In the genomic region with DNA sequence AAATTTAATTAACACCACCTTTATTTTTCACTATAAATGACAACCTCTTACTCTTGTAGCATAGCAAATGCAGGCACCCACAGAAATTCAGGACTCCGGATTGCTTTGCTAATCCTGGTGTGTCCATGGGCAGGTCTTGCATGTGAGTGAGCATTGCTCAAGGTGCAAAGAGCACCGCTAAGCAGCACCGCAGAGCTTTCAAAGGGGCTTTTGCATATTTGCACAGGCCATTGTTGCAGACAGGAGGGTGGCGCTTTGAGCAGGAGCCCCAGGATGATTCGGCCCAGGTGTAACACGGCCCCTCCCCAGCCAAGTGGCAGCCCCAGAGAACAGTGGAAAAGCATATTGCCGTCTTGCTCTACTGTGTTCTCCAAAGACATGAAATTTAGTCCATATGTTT, we compare ENCODE assay signal across 1 cellular context.
A peak's percentile ranks its signal among the peaks of the same experiment; 100 is the strongest.
TF ChIP-seq lines count a peak whose summit lies in the region.

No MANE protein-coding gene starts in this region.

TF ChIP-seq in HepG2, 621 proteins besides CTCF, POLR2A, EP300 and RAD21 (continued from another document and continues in another):
- TF ChIP-seq, protein P1, sequence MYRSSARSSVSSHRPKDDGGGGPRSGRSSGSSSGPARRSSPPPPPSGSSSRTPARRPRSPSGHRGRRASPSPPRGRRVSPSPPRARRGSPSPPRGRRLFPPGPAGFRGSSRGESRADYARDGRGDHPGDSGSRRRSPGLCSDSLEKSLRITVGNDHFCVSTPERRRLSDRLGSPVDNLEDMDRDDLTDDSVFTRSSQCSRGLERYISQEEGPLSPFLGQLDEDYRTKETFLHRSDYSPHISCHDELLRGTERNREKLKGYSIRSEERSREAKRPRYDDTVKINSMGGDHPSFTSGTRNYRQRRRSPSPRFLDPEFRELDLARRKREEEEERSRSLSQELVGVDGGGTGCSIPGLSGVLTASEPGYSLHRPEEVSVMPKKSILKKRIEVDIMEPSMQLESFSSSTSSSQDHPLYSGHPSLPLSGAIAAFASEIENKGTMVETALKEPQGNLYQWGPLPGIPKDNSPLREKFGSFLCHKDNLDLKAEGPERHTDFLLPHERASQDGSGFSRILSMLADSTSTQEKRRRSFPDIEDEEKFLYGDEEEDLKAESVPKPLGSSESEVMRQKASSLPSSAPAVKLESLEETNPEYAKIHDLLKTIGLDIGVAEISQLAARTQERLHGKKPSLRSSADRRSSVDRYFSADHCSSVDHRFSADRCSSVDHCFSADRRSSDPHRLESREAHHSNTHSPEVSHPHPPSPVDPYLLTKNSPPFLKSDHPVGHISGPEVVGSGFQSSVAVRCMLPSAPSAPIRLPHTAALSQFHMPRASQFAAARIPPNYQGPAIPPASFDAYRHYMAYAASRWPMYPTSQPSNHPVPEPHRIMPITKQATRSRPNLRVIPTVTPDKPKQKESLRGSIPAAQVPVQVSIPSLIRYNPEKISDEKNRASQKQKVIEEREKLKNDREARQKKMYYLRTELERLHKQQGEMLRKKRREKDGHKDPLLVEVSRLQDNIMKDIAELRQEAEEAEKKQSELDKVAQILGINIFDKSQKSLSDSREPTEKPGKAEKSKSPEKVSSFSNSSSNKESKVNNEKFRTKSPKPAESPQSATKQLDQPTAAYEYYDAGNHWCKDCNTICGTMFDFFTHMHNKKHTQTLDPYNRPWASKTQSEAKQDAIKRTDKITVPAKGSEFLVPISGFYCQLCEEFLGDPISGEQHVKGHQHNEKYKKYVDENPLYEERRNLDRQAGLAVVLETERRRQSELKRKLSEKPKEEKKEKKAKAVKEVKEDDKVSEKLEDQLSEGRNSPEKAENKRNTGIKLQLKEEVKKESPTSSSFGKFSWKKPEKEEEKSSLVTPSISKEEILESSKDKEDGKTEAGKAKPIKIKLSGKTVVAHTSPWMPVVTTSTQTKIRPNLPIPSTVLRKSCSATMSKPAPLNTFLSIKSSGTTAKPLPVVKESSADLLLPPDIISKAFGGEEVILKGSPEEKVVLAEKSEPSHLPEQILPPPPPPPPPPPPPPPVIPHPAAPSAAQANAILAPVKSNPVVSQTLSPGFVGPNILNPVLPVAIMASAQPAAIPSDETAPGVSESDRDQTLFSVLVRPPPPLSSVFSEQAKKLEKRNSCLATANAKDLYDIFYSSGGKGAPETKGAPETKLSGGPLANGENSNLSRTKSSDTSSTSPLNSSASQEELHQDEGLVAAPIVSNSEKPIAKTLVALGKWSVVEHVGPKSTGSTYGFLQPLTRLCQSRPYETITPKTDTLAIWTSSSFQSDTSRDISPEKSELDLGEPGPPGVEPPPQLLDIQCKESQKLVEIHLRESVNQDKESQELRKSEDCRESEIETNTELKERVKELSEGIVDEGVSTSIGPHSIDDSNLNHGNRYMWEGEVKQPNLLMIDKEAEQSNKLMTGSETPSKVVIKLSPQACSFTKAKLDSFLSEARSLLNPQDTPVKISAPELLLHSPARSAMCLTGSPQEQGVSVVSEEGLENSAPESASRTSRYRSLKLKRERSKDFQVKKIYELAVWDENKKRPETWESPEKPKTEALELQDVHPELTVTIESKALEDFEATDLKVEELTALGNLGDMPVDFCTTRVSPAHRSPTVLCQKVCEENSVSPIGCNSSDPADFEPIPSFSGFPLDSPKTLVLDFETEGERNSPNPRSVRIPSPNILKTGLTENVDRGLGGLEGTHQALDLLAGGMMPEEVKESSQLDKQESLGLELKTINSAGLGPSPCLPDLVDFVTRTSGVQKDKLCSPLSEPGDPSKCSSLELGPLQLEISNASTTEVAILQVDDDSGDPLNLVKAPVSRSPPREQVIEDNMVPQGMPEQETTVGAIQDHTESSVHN (CRISPR knock-in tag; IDR thresholded peaks at IDR 0.05), result no peak
- TF ChIP-seq ZNF350 (CRISPR knock-in tag; IDR thresholded peaks at IDR 0.05; ENCODE audit: borderline replicate concordance, low read depth) (peak; percentile 67; the same call in 1 of the 2 replicates), HMG20A (CRISPR knock-in tag; IDR thresholded peaks at IDR 0.05; ENCODE audit: borderline replicate concordance) (0 out of 2 replicates have a peak, but pooled peaks have one; percentile 20), ZSCAN29 (CRISPR knock-in tag; conservative IDR thresholded peaks at IDR 0.05) (0 out of 2 replicates have a peak, but pooled peaks have one; percentile 26), ZBTB42 (CRISPR knock-in tag; IDR thresholded peaks at IDR 0.05) (no peak), RBFOX2 (IDR thresholded peaks at IDR 0.05; ENCODE audit: low read depth, low read length) (no peak), ZNF274 (CRISPR knock-in tag; IDR thresholded peaks at IDR 0.05) (no peak), ARID5B (CRISPR knock-in tag; IDR thresholded peaks at IDR 0.05) (peak; percentile 93), NR2F1 (CRISPR knock-in tag; IDR thresholded peaks at IDR 0.05) (peak in 1 of 2 experiments; percentile 24; a peak in 1 of 4 replicates), JUNB (CRISPR knock-in tag; IDR thresholded peaks at IDR 0.05; ENCODE audit: borderline replicate concordance) (no peak), ZFY (CRISPR knock-in tag; IDR thresholded peaks at IDR 0.05) (peak; percentile 42; the same call in 1 of the 2 replicates), HOXA5 (CRISPR knock-in tag; IDR thresholded peaks at IDR 0.05) (peak; percentile 83; the same call in 1 of the 2 replicates), TRAFD1 (CRISPR knock-in tag; IDR thresholded peaks at IDR 0.05; ENCODE audit: borderline replicate concordance) (no peak), JUND (CRISPR knock-in tag; IDR thresholded peaks at IDR 0.05) (peak; percentile 57; the same call in 1 of the 2 replicates), ZNF225 (CRISPR knock-in tag; IDR thresholded peaks at IDR 0.05) (no peak), U2AF1 (optimal IDR thresholded peaks at IDR 0.05; ENCODE audit: low read depth, low read length) (no peak), ZBTB21 (CRISPR knock-in tag; IDR thresholded peaks at IDR 0.05) (no peak), ZFP62 (CRISPR knock-in tag; IDR thresholded peaks at IDR 0.05) (no peak), JUN (CRISPR knock-in tag; IDR thresholded peaks at IDR 0.05) (no peak), ZNF546 (CRISPR knock-in tag; conservative IDR thresholded peaks at IDR 0.05) (no peak; the same call in 1 of the 2 replicates), PHB2 (IDR thresholded peaks at IDR 0.05; ENCODE audit: partially characterized antibody) (no peak), SMAD1 (CRISPR knock-in tag; IDR thresholded peaks at IDR 0.05; ENCODE audit: borderline replicate concordance, low read depth) (no peak), AHR (CRISPR knock-in tag; IDR thresholded peaks at IDR 0.05) (no peak), ZNF317 (CRISPR knock-in tag; IDR thresholded peaks at IDR 0.05) (0 out of 2 replicates have a peak, but pooled peaks have one; percentile 73), ZNF331 (CRISPR knock-in tag; IDR thresholded peaks at IDR 0.05) (peak; percentile 78), ZNF326 (CRISPR knock-in tag; IDR thresholded peaks at IDR 0.05; ENCODE audit: borderline replicate concordance) (no peak), TP53 (CRISPR knock-in tag; conservative IDR thresholded peaks at IDR 0.05) (no peak), IKZF1 (IDR thresholded peaks at IDR 0.05) (no peak), ZNF569 (CRISPR knock-in tag; IDR thresholded peaks at IDR 0.05; ENCODE audit: borderline replicate concordance) (no peak), AGO2 (optimal IDR thresholded peaks at IDR 0.05; ENCODE audit: low read depth, low read length) (no peak), ZNF33A (CRISPR knock-in tag; IDR thresholded peaks at IDR 0.05; ENCODE audit: borderline replicate concordance) (peak; percentile 67; the same call in 1 of the 2 replicates), ZFX (CRISPR knock-in tag; IDR thresholded peaks at IDR 0.05; ENCODE audit: low read depth) (peak; percentile 36; the same call in 1 of the 2 replicates), ZNF276 (CRISPR knock-in tag; IDR thresholded peaks at IDR 0.05; ENCODE audit: low read depth) (0 out of 2 replicates have a peak, but pooled peaks have one; percentile 49), NFE2L2 (IDR thresholded peaks at IDR 0.05; ENCODE audit: low read length) (no peak), ARID3A (IDR thresholded peaks at IDR 0.05; ENCODE audit: low read depth, low read length) (peak; percentile 37; the same call in 1 of the 2 replicates), ZNF644 (CRISPR knock-in tag; IDR thresholded peaks at IDR 0.05; ENCODE audit: low read depth) (peak; percentile 82), BCL6 (CRISPR knock-in tag; IDR thresholded peaks at IDR 0.05) (peak; percentile 57; the same call in 1 of the 2 replicates), ZNF781 (CRISPR knock-in tag; IDR thresholded peaks at IDR 0.05; ENCODE audit: borderline replicate concordance, not compliant biosample characterization) (peak; percentile 41), RXRB (CRISPR knock-in tag; IDR thresholded peaks at IDR 0.05; ENCODE audit: borderline replicate concordance) (peak; percentile 31; the same call in 1 of the 2 replicates), TBP (CRISPR knock-in tag; IDR thresholded peaks at IDR 0.05) (no peak), ZNF788 (CRISPR knock-in tag; IDR thresholded peaks at IDR 0.05; ENCODE audit: borderline replicate concordance) (peak; percentile 73; the same call in 1 of the 2 replicates), MIER3 (CRISPR knock-in tag; IDR thresholded peaks at IDR 0.05; ENCODE audit: borderline replicate concordance) (peak; percentile 40; the same call in 1 of the 2 replicates), ZNF160 (CRISPR knock-in tag; IDR thresholded peaks at IDR 0.05) (peak; percentile 78; the same call in 1 of the 2 replicates), LCORL (IDR thresholded peaks at IDR 0.05) (no peak), LCORL (CRISPR knock-in tag; IDR thresholded peaks at IDR 0.05) (peak; percentile 93), ZNF780A (CRISPR knock-in tag; IDR thresholded peaks at IDR 0.05) (0 out of 2 replicates have a peak, but pooled peaks have one; percentile 21), NCOR1 (IDR thresholded peaks at IDR 0.05; ENCODE audit: borderline replicate concordance, low read length) (peak; percentile 94), ZFAT (CRISPR knock-in tag; conservative IDR thresholded peaks at IDR 0.05) (no peak), ZSCAN25 (CRISPR knock-in tag; IDR thresholded peaks at IDR 0.05) (no peak), POGZ (CRISPR knock-in tag; IDR thresholded peaks at IDR 0.05) (peak; percentile 86), ZNF776 (CRISPR knock-in tag; IDR thresholded peaks at IDR 0.05) (no peak)
